In the genomic region with DNA sequence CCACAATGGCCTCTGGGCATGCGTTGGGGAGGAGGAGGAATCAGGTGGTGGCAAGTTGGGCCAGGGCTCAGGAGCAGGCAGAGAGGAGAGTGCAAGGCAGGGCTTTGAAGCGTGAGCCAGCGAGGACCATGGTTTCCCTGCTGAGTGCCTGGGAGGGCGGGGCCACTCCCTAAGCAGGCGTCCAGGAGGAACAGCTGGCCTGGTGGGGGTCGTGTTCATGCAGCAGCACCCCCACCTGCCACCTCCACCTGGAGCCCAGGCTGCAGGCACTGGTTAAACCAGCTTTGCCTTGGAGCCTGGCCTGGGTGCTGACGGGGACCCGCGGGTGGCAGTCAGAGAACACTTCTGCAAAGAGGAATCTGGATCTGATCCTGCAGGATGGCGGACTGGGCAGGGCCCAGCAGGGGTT, we compare ENCODE assay signal across 17 cellular contexts. TPM values are rescaled to one million over a fixed set of nuclear protein-coding genes. Genes with fewer than 3 reads are reported as not detected.
DNase-seq lines count a peak whose midpoint lies in the region; ATAC-seq and TF ChIP-seq lines count a peak whose summit lies in the region.
"Had no signal": no experiment of that assay in that cellular context is flagged by ENCODE, and none has a peak within 500 bp of the region (broad histone marks: within the 10 kb centered on the region; RNA-seq: fewer than 3 reads in every experiment).

No MANE protein-coding gene starts in this region.

- H3K4me1 ChIP-seq in BLaER1 treated with 17β-estradiol and CSF1 and Interleukin-3, amounts not matched to agents 10 nM and 100 nM = peaks cover 7 to 73% (median 62%) of the 10 kb centered on the region in 10 experiments; a peak in 19 of 20 replicates
- H3K4me1 ChIP-seq in body of pancreas = peaks cover 37% of the 10 kb centered on the region
- H3K4me1 ChIP-seq in muscle layer of colon (ENCODE audit: insufficient read depth, low read length) = peaks cover 40% of the 10 kb centered on the region
- H3K4me1 ChIP-seq: parathyroid adenoma, spleen had no signal

- DNase-seq in NCI-H1694 (lab: John Stamatoyannopoulos, UW) (peak; percentile 80), body of pancreas (peak in 3 of 4 donors; percentile 35 to 69 (median 50)), HK-2 (ENCODE audit: unreplicated experiment) (no peak), cerebellar nuclear complex (lab: John Stamatoyannopoulos, UW) (no peak)
- no peak for DNase-seq in stimulated activated CD4-positive, alpha-beta T cell treated with anti-CD3 and anti-CD28 coated beads, Interleukin-4, amount 100 ng/mL, for 24 hours
- DNase-seq: activated CD8-positive, alpha-beta T cell treated with anti-CD3 and anti-CD28 coated beads, Interleukin-2, amount 10 ng/mL, durations not matched to agents 7 days and 5 days; HFFc6; immature natural killer cell; NCI-H1048; NCI-H774; RPMI8226; spleen had no signal

- H3K36me3 ChIP-seq in BLaER1 treated with 17β-estradiol and CSF1 and Interleukin-3, amounts not matched to agents 10 nM and 100 nM = peaks cover 0 to 6% (median 0%) of the 10 kb centered on the region in 11 experiments; a peak in 1 of 22 replicates
- H3K36me3 ChIP-seq in body of pancreas (replicated peaks in 1 of 2; ENCODE audit: insufficient read depth in 1 of 2, low read depth in 2 of 2) = no peaks in the 10 kb centered on the region
- peaks cover 7% of the 10 kb centered on the region for H3K36me3 ChIP-seq in muscle layer of colon (ENCODE audit: insufficient read depth, low read length)

- TF ChIP-seq POLR2A in body of pancreas (IDR thresholded peaks at IDR 0.05) = no peak

- peak overlapping the region in 8 of 11 experiments; percentile 40 to 87 (median 82); a peak in 16 of 22 replicates for H3K4me2 ChIP-seq in BLaER1 treated with 17β-estradiol and CSF1 and Interleukin-3, amounts not matched to agents 10 nM and 100 nM

- H3K9me3 ChIP-seq in BLaER1 treated with 17β-estradiol and CSF1 and Interleukin-3, amounts not matched to agents 10 nM and 100 nM (replicated peaks in 1 of 11) = peaks cover 23 to 35% (median 31%) of the 10 kb centered on the region in 11 experiments
- H3K9me3 ChIP-seq in body of pancreas (no peaks in the 10 kb centered on the region), muscle layer of colon (ENCODE audit: low read length) (no peaks in the 10 kb centered on the region)

- ATAC-seq in body of pancreas (peak; percentile 38), GM21381 (IDR thresholded peaks at IDR 0.05; ENCODE audit: unreplicated experiment) (no peak)
- ATAC-seq: activated CD8-positive, alpha-beta T cell treated with anti-CD3 and anti-CD28 coated beads, Interleukin-2, amount 10 ng/mL, durations not matched to agents 7 days and 5 days had no signal

- 50 to 55% methylated on average over 6 to 10 of the region's 10 CpGs for WGBS in body of pancreas, 2 donors

- intact Hi-C loops in body of pancreas (cut with DNase I) = no loop called here

- H3K9ac ChIP-seq in BLaER1 treated with 17β-estradiol and CSF1 and Interleukin-3, amounts not matched to agents 10 nM and 100 nM = no peak overlapping the region
- H3K9ac ChIP-seq in muscle layer of colon (ENCODE audit: low read length) = no peak overlapping the region
- H3K9ac ChIP-seq: parathyroid adenoma had no signal

- peaks cover 0 to 6% (median 0%) of the 10 kb centered on the region in 11 experiments; a peak in 2 of 22 replicates for H3K27me3 ChIP-seq in BLaER1 treated with 17β-estradiol and CSF1 and Interleukin-3, amounts not matched to agents 10 nM and 100 nM
- H3K27me3 ChIP-seq in body of pancreas = no peaks in the 10 kb centered on the region
- H3K27me3 ChIP-seq in muscle layer of colon (ENCODE audit: control insufficient read depth in 1 of 2, insufficient read depth in 2 of 2, low read length in 2 of 2) = no peaks in the 10 kb centered on the region

- H4K20me1 ChIP-seq in BLaER1 treated with 17β-estradiol and CSF1 and Interleukin-3, amounts not matched to agents 10 nM and 100 nM = 0 out of 22 replicates have a peak, but pooled peaks cover 0 to 5% (median 0%) of the 10 kb centered on the region in 11 experiments

- H3K4me3 ChIP-seq in BLaER1 treated with 17β-estradiol and CSF1 and Interleukin-3, amounts not matched to agents 10 nM and 100 nM = no peak overlapping the region
- H3K4me3 ChIP-seq in body of pancreas (no peak overlapping the region), muscle layer of colon (ENCODE audit: low read depth in 1 of 2, low read length in 2 of 2) (no peak overlapping the region)
- H3K4me3 ChIP-seq: spleen had no signal

- TF ChIP-seq CTCF in body of pancreas (IDR thresholded peaks at IDR 0.05) = no peak

- no peak overlapping the region for H3K27ac ChIP-seq in BLaER1 treated with 17β-estradiol and CSF1 and Interleukin-3, amounts not matched to agents 10 nM and 100 nM
- H3K27ac ChIP-seq in body of pancreas (peak overlapping the region in 3 of 4 donors; percentile 46 to 72 (median 68)), muscle layer of colon (ENCODE audit: low read depth, low read length) (peak overlapping the region; percentile 56)
- H3K27ac ChIP-seq: parathyroid adenoma, spleen, VCaP had no signal

RNA-seq across cellular contexts. Expression of a gene that starts 24.2 kb away (rescaled TPM):
- total RNA-seq in body of pancreas = 100 to 1,000 TPM; 197 to 204 TPM

Comparison
In these comparisons a context has a peak if more than half of its experiments do, and no peak if none do; other contexts are left out.
1. H3K27ac ChIP-seq: peak in body of pancreas (3 of 4) and muscle layer of colon (single experiment); none in BLaER1 treated with 17β-estradiol and CSF1 and Interleukin-3, amounts not matched to agents 10 nM and 100 nM (0 of 11).
2. DNase-seq: peak in NCI-H1694 (single experiment) and body of pancreas (3 of 4); none in stimulated activated CD4-positive, alpha-beta T cell treated with anti-CD3 and anti-CD28 coated beads, Interleukin-4, amount 100 ng/mL, for 24 hours (single experiment), HK-2 (single experiment) and cerebellar nuclear complex (0 of 2).